In genomic region chr3:190513409-190514162, GRCh38 we compare ENCODE assay signal across 8 cellular contexts. TPM values are rescaled to one million over a fixed set of nuclear protein-coding genes. Genes with fewer than 3 reads are reported as not detected.
DNase-seq lines count a peak whose midpoint lies in the region; ATAC-seq, FAIRE-seq and TF ChIP-seq lines count a peak whose summit lies in the region.

IL1RAP (plus strand) TSS chr3:190514085; CDS start chr3:190564290, 50,205 bp downstream.

- no peaks in the 10 kb centered on the region for H3K9me3 Mint-ChIP-seq in activated CD4-positive, alpha-beta T cell treated with anti-CD3 and anti-CD28 coated beads, Interleukin-2, amount 10 ng/mL, durations not matched to agents 7 days and 5 days

- no peaks in the 10 kb centered on the region; the same call in 1 of the 2 replicates for H4K20me1 ChIP-seq in HepG2 (ENCODE audit: insufficient read depth, low read length)

- peak within 1 kb of the TSS; percentile 75 for H3K27ac ChIP-seq in HepG2 (ENCODE audit: extremely low read length, insufficient read depth, low read length)

- in situ Hi-C loops in HepG2 (cut with HindIII; ENCODE audit: extremely low pct_ligation_motif_present, low pct_unique_long_range_greater_than_20kb), result loop anchor here (10.0 kb wide), 1 partner anchor 181 kb away; no protein-coding TSS in a partner anchor

- 2% methylated on average over 27 of the region's 64 CpGs for WGBS in HepG2 (ENCODE audit: low lambda C conversion rate)

- peaks cover 20% of the 10 kb centered on the region for H3K36me3 Mint-ChIP-seq in activated CD4-positive, alpha-beta T cell treated with anti-CD3 and anti-CD28 coated beads, Interleukin-2, amount 10 ng/mL, durations not matched to agents 7 days and 5 days (ENCODE audit: low read depth)

- H3K79me2 ChIP-seq in HepG2 (ENCODE audit: insufficient read depth, low read length), result peaks cover 47% of the 10 kb centered on the region

- POLR2A ChIA-PET in activated CD4-positive, alpha-beta T cell treated with anti-CD3 and anti-CD28 coated beads, Interleukin-2, amount 10 ng/mL, durations not matched to agents 7 days and 5 days (lab: Charles Lee), result interaction anchor here (0.6 to 1.4 kb wide), 2 partner anchors 64 to 1351 kb away, joined by 3 to 4 read pairs; no protein-coding TSS in a partner anchor
- POLR2A ChIA-PET in HepG2 (lab: Yijun Ruan, JAX), result interaction anchor here (0.6 to 2.6 kb wide), 13 partner anchors 9 to 207 kb away, joined by 3 to 23 read pairs (median 4); no protein-coding TSS in a partner anchor

- peak within 1 kb of the TSS; percentile 76 for H3K4me3 Mint-ChIP-seq in activated CD4-positive, alpha-beta T cell treated with anti-CD3 and anti-CD28 coated beads, Interleukin-2, amount 10 ng/mL, durations not matched to agents 7 days and 5 days

- peak; percentile 68 to 74; a peak in 3 of 4 replicates for TF ChIP-seq POLR2A in HepG2 (IDR thresholded peaks at IDR 0.05; ENCODE audit: insufficient read depth in 1 of 2, low read depth in 2 of 2, low read length in 2 of 2)

- BruUV-seq in HepG2 (replicated peaks; lab: Mats Ljungman, UMichigan), result no TSS peak

- peaks cover 0 to 4% of the 10 kb centered on the region in 2 experiments; a peak in 1 of 5 replicates for H3K27me3 ChIP-seq in HepG2 (ENCODE audit: control insufficient read depth in 1 of 2, insufficient read depth in 2 of 2, low read length in 2 of 2)

- no peak; a peak in 1 of 4 replicates for TF ChIP-seq EP300 in HepG2 (IDR thresholded peaks at IDR 0.05; ENCODE audit: low read depth in 2 of 2, low read length in 2 of 2)
- peak; percentile 72; the same call in 1 of the 2 replicates for TF ChIP-seq EP300 in HepG2 (CRISPR knock-in tag; IDR thresholded peaks at IDR 0.05; ENCODE audit: borderline replicate concordance)

- H3K4me3 ChIP-seq in HepG2 (replicated peaks in 1 of 3; ENCODE audit: insufficient read depth in 1 of 3, low read depth in 2 of 3, low read length in 3 of 3), result peak within 1 kb of the TSS; percentile 69 to 94 (median 88)

- peak; percentile 90 for FAIRE-seq in HepG2 (lab: Jason Lieb, UNC)

- peak; percentile 93 for DNase-seq in Ammon's horn (ENCODE audit: low spot score)
- peak; percentile 90 to 95 for DNase-seq in NCI-H524 (lab: John Stamatoyannopoulos, UW)
- DNase-seq in activated CD4-positive, alpha-beta T cell treated with anti-CD3 and anti-CD28 coated beads, Interleukin-2, amount 10 ng/mL, durations not matched to agents 7 days and 5 days, result peak; percentile 88
- peak; percentile 94 for DNase-seq in dedifferentiated amniotic fluid mesenchymal stem cell (ENCODE audit: extremely low spot score)
- peak; percentile 89 for DNase-seq in HepG2 (ENCODE audit: low spot score)
- DNase-seq in stimulated activated CD4-positive, alpha-beta T cell treated with anti-CD3 and anti-CD28 coated beads, Interleukin-2, amount 100 ng/mL, for 48 hours, result peak; percentile 75 to 78

- ATAC-seq in GM19025 (IDR thresholded peaks at IDR 0.05; ENCODE audit: low read depth, unreplicated experiment) (peak; percentile 98), HG03354 (IDR thresholded peaks at IDR 0.05; ENCODE audit: poor library complexity, severe bottlenecking, unreplicated experiment) (peak; percentile 97), HepG2 (peak; percentile 96)

- TF ChIP-seq RAD21 in HepG2 (CRISPR knock-in tag; IDR thresholded peaks at IDR 0.05), result peak; percentile 92

- H2AFZ ChIP-seq in HepG2 (ENCODE audit: low read length), result peak within 1 kb of the TSS; percentile 38

- intact Hi-C loops in HepG2 (cut with micrococcal nuclease; ENCODE audit: unreplicated experiment), result loop anchor here (1.0 to 5.0 kb wide), 5 partner anchors 35 to 551 kb away; no protein-coding TSS in a partner anchor

- H3K4me1 ChIP-seq in HepG2 (ENCODE audit: insufficient read depth, low read length), result peaks cover 52% of the 10 kb centered on the region

- H3K27me3 Mint-ChIP-seq in activated CD4-positive, alpha-beta T cell treated with anti-CD3 and anti-CD28 coated beads, Interleukin-2, amount 10 ng/mL, durations not matched to agents 7 days and 5 days, result peaks cover 2% of the 10 kb centered on the region

- H3K9me3 ChIP-seq in HepG2 (ENCODE audit: low read length), result no peaks in the 10 kb centered on the region

- H3K36me3 ChIP-seq in HepG2 (replicated peaks in 1 of 2; ENCODE audit: control insufficient read depth in 1 of 2, insufficient read depth in 2 of 2, low read length in 2 of 2), result peaks cover 2 to 3% of the 10 kb centered on the region in 2 experiments; a peak in 2 of 5 replicates

- peaks cover 32% of the 10 kb centered on the region for H3K4me1 Mint-ChIP-seq in activated CD4-positive, alpha-beta T cell treated with anti-CD3 and anti-CD28 coated beads, Interleukin-2, amount 10 ng/mL, durations not matched to agents 7 days and 5 days

- peak within 1 kb of the TSS; percentile 92 for H3K27ac Mint-ChIP-seq in activated CD4-positive, alpha-beta T cell treated with anti-CD3 and anti-CD28 coated beads, Interleukin-2, amount 10 ng/mL, durations not matched to agents 7 days and 5 days

- H3K9ac ChIP-seq in HepG2 (ENCODE audit: insufficient read depth, low read depth, low read length), result peak within 1 kb of the TSS; percentile 83

- H3K4me2 ChIP-seq in HepG2 (ENCODE audit: low read depth, low read length), result peak within 1 kb of the TSS; percentile 91

- peak; percentile 76 for TF ChIP-seq CTCF in HepG2 (CRISPR knock-in tag; IDR thresholded peaks at IDR 0.05)

- CTCF ChIA-PET in activated CD4-positive, alpha-beta T cell treated with anti-CD3 and anti-CD28 coated beads, Interleukin-2, amount 10 ng/mL, durations not matched to agents 7 days and 5 days (lab: Charles Lee), result interaction anchor here (0.9 to 1.8 kb wide), 8 partner anchors 10 to 186 kb away, joined by 3 to 9 read pairs (median 4); no protein-coding TSS in a partner anchor
- CTCF ChIA-PET in HepG2 (lab: Yijun Ruan, JAX; ENCODE audit: low intra/inter-chr PET ratio, low total read pairs), result interaction anchor here (1.1 kb wide), 1 partner anchor 8 kb away, joined by 6 read pairs; no protein-coding TSS in a partner anchor

TF ChIP-seq in HepG2, 621 proteins besides CTCF, POLR2A, EP300 and RAD21 (continues in another document):
- no peak for TF ChIP-seq ZNF18 (CRISPR knock-in tag; IDR thresholded peaks at IDR 0.05; ENCODE audit: insufficient replicate concordance)

RNA-seq across cellular contexts. Expression of gene IL1RAP, which starts in this region (rescaled TPM):
- 1 to 10 TPM; 7.2 to 8.2 TPM for total RNA-seq in activated CD4-positive, alpha-beta T cell treated with anti-CD3 and anti-CD28 coated beads, Interleukin-2, amount 10 ng/mL, durations not matched to agents 7 days and 5 days
- total RNA-seq in HepG2 (2016; rRNA removed; fragmentation: Illumina TruSeq; extraction: Trizol), result 11.6 and 18.3 TPM in 2 replicates
- 2.1 and 3.3 TPM in 2 replicates for total RNA-seq in HepG2 (2016; cell fraction: cytosol; rRNA removed; fragmentation: Illumina TruSeq; extraction: Trizol; ENCODE audit: low read depth)
- 13.4 and 17.4 TPM in 2 replicates for total RNA-seq in HepG2 (2016; cell fraction: insoluble cytoplasmic fraction; rRNA removed; fragmentation: Illumina TruSeq; extraction: Trizol)
- total RNA-seq in HepG2 (2016; cell fraction: membrane; rRNA removed; fragmentation: Illumina TruSeq; extraction: Trizol), result 5.0 and 5.2 TPM in 2 replicates
- 36.6 and 41.3 TPM in 2 replicates for total RNA-seq in HepG2 (2016; cell fraction: nucleus; rRNA removed; fragmentation: Illumina TruSeq; extraction: Trizol)
- 54.9 and 57.9 TPM in 2 replicates for polyA plus RNA-seq in HepG2 (2011; rRNA removed)
- 35.4 and 47.2 TPM in 2 replicates for polyA plus RNA-seq in HepG2 (2011; cell fraction: cytosol; rRNA removed)
- 37.9 and 42.4 TPM in 2 replicates for polyA plus RNA-seq in HepG2 (2011; cell fraction: nucleus; rRNA removed)
- 25.1 and 30.4 TPM in 2 replicates for polyA plus RNA-seq in HepG2 (2012)
- polyA plus RNA-seq in HepG2 (2016; cell fraction: cytosol; fragmentation: Illumina TruSeq; extraction: Trizol; ENCODE audit: low read depth), result 1.1 and 1.3 TPM in 2 replicates
- polyA plus RNA-seq in HepG2 (2016; cell fraction: insoluble cytoplasmic fraction; fragmentation: Illumina TruSeq; extraction: Trizol; ENCODE audit: low read depth), result 9.5 and 10.6 TPM in 2 replicates
- 1.9 and 2.1 TPM in 2 replicates for polyA plus RNA-seq in HepG2 (2016; cell fraction: membrane; fragmentation: Illumina TruSeq; extraction: Trizol; ENCODE audit: low read depth)
- 23.6 and 24.7 TPM in 2 replicates for polyA plus RNA-seq in HepG2 (2016; cell fraction: nucleus; fragmentation: Illumina TruSeq; extraction: Trizol; ENCODE audit: insufficient read depth, low read depth)
- 31.1 and 117 TPM in 2 replicates for polyA minus RNA-seq in HepG2 (2011; rRNA and poly(A)+ RNA removed; ENCODE audit: low replicate concordance)
- polyA minus RNA-seq in HepG2 (2011; cell fraction: cytosol; rRNA and poly(A)+ RNA removed), result 59.6 and 82.5 TPM in 2 replicates
- 162 and 189 TPM in 2 replicates for polyA minus RNA-seq in HepG2 (2011; cell fraction: nucleus; rRNA and poly(A)+ RNA removed)

Comparison
In these comparisons a context has a peak if more than half of its experiments do, and no peak if none do; other contexts are left out.
1. Peak in every context shown above with its lines: DNase-seq, ATAC-seq, H3K4me3 ChIP-seq and H3K27ac ChIP-seq.